Comparison of ENCODE assay signal across 16 cellular contexts in the genomic region with DNA sequence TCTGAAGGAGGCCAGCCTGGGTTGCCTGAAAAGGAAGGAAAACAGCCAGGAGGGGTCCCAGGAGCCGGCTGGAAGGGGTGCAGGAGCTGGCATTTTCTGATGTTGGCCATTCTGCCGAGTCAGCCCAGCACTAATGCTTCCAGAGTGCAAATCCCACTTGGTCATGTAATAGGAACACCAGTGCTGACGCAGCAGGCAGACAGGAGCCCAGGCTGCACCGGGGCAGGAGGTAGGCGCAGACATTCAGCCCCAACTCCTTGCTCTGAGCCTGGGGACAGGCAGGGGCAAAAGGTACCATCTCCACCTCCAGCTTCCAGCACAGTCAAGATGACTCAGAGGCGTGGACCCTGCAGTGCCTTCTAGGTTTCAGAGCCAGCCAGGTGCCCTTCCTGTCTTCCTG. TPM values are rescaled to one million over a fixed set of nuclear protein-coding genes. Genes with fewer than 3 reads are reported as not detected.
"Had no signal": no experiment of that assay in that cellular context is flagged by ENCODE, and none has a peak within 500 bp of the region (broad histone marks: within the 10 kb centered on the region; RNA-seq: fewer than 3 reads in every experiment).

No MANE protein-coding gene starts in this region.

- FAIRE-seq: astrocyte, colon had no signal

- H3K27ac ChIP-seq: gastrocnemius medialis, neutrophil, prostate gland, tibial nerve, vagina, WERI-Rb-1 had no signal

- H3K4me3 ChIP-seq: gastrocnemius medialis, prostate gland, tibial nerve, vagina had no signal

- H3K9me3 ChIP-seq: gastrocnemius medialis, neutrophil, prostate gland, tibial nerve, vagina had no signal

- DNase-seq: activated CD4-positive, alpha-beta T cell treated with anti-CD3 and anti-CD28 coated beads for 4 hours; activated CD8-positive, alpha-beta memory T cell treated with anti-CD3 and anti-CD28 coated beads, Interleukin-2, amount 50 U/mL, for 48 hours; activated CD8-positive, alpha-beta T cell treated with anti-CD3 and anti-CD28 coated beads for 36 hours; activated naive CD4-positive, alpha-beta T cell treated with anti-CD3 and anti-CD28 coated beads for 36 hours; gastrocnemius medialis; naive B cell; stimulated activated CD4-positive, alpha-beta T cell treated with anti-CD3 and anti-CD28 coated beads, Interleukin-2, amount 100 ng/mL, for 24 hours; stimulated activated naive B cell treated with anti-CD40 and anti-IgM and Interleukin-4, amounts not matched to agents 10 μg/mL and 1 μg/mL and 100 μg/mL, for 72 hours; WERI-Rb-1 had no signal

- H3K36me3 ChIP-seq: gastrocnemius medialis, neutrophil, prostate gland, tibial nerve, vagina, WERI-Rb-1 had no signal

- H3K27me3 ChIP-seq: gastrocnemius medialis, neutrophil, tibial nerve, vagina had no signal

- H3K4me1 ChIP-seq: prostate gland had no signal

RNA-seq across cellular contexts. Expression of a gene that starts 40.5 kb away (rescaled TPM):
- total RNA-seq: vagina had no signal

RNA-seq across cellular contexts. Expression of a gene that starts 55.7 kb away (rescaled TPM):
- total RNA-seq: cardiac septum had no signal
